In genomic region chr4:175807596-175807995, GRCh38 we compare ENCODE assay signal across 11 cellular contexts. TPM values are rescaled to one million over a fixed set of nuclear protein-coding genes. Genes with fewer than 3 reads are reported as not detected.
"Had no signal": no experiment of that assay in that cellular context is flagged by ENCODE, and none has a peak within 500 bp of the region (broad histone marks: within the 10 kb centered on the region; RNA-seq: fewer than 3 reads in every experiment).

No MANE protein-coding gene starts in this region.

- H3K4me1 Mint-ChIP-seq: activated B cell treated with CpG ODN at 0.5 μM for 24 hours; activated CD4-positive, alpha-beta T cell treated with anti-CD3 and anti-CD28 coated beads, Interleukin-2, amount 10 ng/mL, durations not matched to agents 7 days and 5 days; activated naive CD4-positive, alpha-beta T cell treated with anti-CD3 and anti-CD28 coated beads, Interleukin-2, amount 10 ng/mL, durations not matched to agents 7 days and 5 days; naive B cell had no signal

- H3K36me3 Mint-ChIP-seq: activated naive CD4-positive, alpha-beta T cell treated with anti-CD3 and anti-CD28 coated beads, Interleukin-2, amount 10 ng/mL, durations not matched to agents 7 days and 5 days; naive B cell had no signal

- DNase-seq: activated B cell treated with CpG ODN at 0.5 μM for 24 hours; activated CD4-positive, alpha-beta T cell treated with anti-CD3 and anti-CD28 coated beads, Interleukin-2, amount 10 ng/mL, durations not matched to agents 7 days and 5 days; activated naive CD4-positive, alpha-beta T cell treated with anti-CD3 and anti-CD28 coated beads, Interleukin-2, amount 10 ng/mL, durations not matched to agents 7 days and 5 days; adrenal gland; central memory CD4-positive, alpha-beta T cell; naive B cell; stimulated activated CD4-positive, alpha-beta T cell treated with anti-CD3 and anti-CD28 coated beads, Interleukin-4, amount 100 ng/mL, for 1 hour; stimulated activated CD8-positive, alpha-beta memory T cell treated with anti-CD3 and anti-CD28 coated beads, Interleukin-4, amount 100 ng/mL, for 48 hours; testis had no signal

- H3K27ac Mint-ChIP-seq: activated B cell treated with CpG ODN at 0.5 μM for 24 hours; activated CD4-positive, alpha-beta T cell treated with anti-CD3 and anti-CD28 coated beads, Interleukin-2, amount 10 ng/mL, durations not matched to agents 7 days and 5 days; activated naive CD4-positive, alpha-beta T cell treated with anti-CD3 and anti-CD28 coated beads, Interleukin-2, amount 10 ng/mL, durations not matched to agents 7 days and 5 days; activated T-helper 2 cell treated with anti-CD3 and anti-CD28 coated beads, Interferon-gamma antibody, Interleukin-2, Interleukin-4, amounts not matched to agents 10 μg/mL and 5 μg/mL and 100 μg/mL, durations not matched to agents 14 hours and 24 hours and 36 hours; naive B cell; stimulated activated naive CD8-positive, alpha-beta T cell treated with anti-CD3 and anti-CD28 coated beads, Interleukin-15, Interleukin-2, amounts not matched to agents 100 ng/mL and 50 ng/mL, for 24 hours had no signal

- H3K4me3 Mint-ChIP-seq: activated B cell treated with CpG ODN at 0.5 μM for 24 hours; activated CD4-positive, alpha-beta T cell treated with anti-CD3 and anti-CD28 coated beads, Interleukin-2, amount 10 ng/mL, durations not matched to agents 7 days and 5 days; activated naive CD4-positive, alpha-beta T cell treated with anti-CD3 and anti-CD28 coated beads, Interleukin-2, amount 10 ng/mL, durations not matched to agents 7 days and 5 days; naive B cell; stimulated activated naive CD8-positive, alpha-beta T cell treated with anti-CD3 and anti-CD28 coated beads, Interleukin-15, Interleukin-2, amounts not matched to agents 100 ng/mL and 50 ng/mL, for 24 hours had no signal

- H3K27me3 Mint-ChIP-seq: activated B cell treated with CpG ODN at 0.5 μM for 24 hours; activated CD4-positive, alpha-beta T cell treated with anti-CD3 and anti-CD28 coated beads, Interleukin-2, amount 10 ng/mL, durations not matched to agents 7 days and 5 days; activated naive CD4-positive, alpha-beta T cell treated with anti-CD3 and anti-CD28 coated beads, Interleukin-2, amount 10 ng/mL, durations not matched to agents 7 days and 5 days; naive B cell; stimulated activated naive CD8-positive, alpha-beta T cell treated with anti-CD3 and anti-CD28 coated beads, Interleukin-15, Interleukin-2, amounts not matched to agents 100 ng/mL and 50 ng/mL, for 24 hours had no signal

- H3K9me3 Mint-ChIP-seq: activated B cell treated with CpG ODN at 0.5 μM for 24 hours; activated CD4-positive, alpha-beta T cell treated with anti-CD3 and anti-CD28 coated beads, Interleukin-2, amount 10 ng/mL, durations not matched to agents 7 days and 5 days; activated naive CD4-positive, alpha-beta T cell treated with anti-CD3 and anti-CD28 coated beads, Interleukin-2, amount 10 ng/mL, durations not matched to agents 7 days and 5 days; activated T-helper 2 cell treated with anti-CD3 and anti-CD28 coated beads, Interferon-gamma antibody, Interleukin-2, Interleukin-4, amounts not matched to agents 10 μg/mL and 5 μg/mL and 100 μg/mL, durations not matched to agents 14 hours and 24 hours and 36 hours; naive B cell; stimulated activated naive CD8-positive, alpha-beta T cell treated with anti-CD3 and anti-CD28 coated beads, Interleukin-15, Interleukin-2, amounts not matched to agents 100 ng/mL and 50 ng/mL, for 24 hours had no signal

RNA-seq across cellular contexts. Expression of gene GPM6A, which starts 4.5 kb away (rescaled TPM):
- total RNA-seq: activated CD4-positive, alpha-beta T cell treated with anti-CD3 and anti-CD28 coated beads, Interleukin-2, amount 10 ng/mL, durations not matched to agents 7 days and 5 days; activated T-helper 2 cell treated with anti-CD3 and anti-CD28 coated beads, Interferon-gamma antibody, Interleukin-2, Interleukin-4, amounts not matched to agents 10 μg/mL and 5 μg/mL and 100 μg/mL, durations not matched to agents 14 hours and 24 hours and 36 hours had no signal
